In genomic region chr15:39530446-39531342, GRCh38 we compare ENCODE assay signal across 17 cellular contexts. TPM values are rescaled to one million over a fixed set of nuclear protein-coding genes. Genes with fewer than 3 reads are reported as not detected.
DNase-seq lines count a peak whose midpoint lies in the region; ATAC-seq, FAIRE-seq and TF ChIP-seq lines count a peak whose summit lies in the region.
"Had no signal": no experiment of that assay in that cellular context is flagged by ENCODE, and none has a peak within 500 bp of the region (broad histone marks: within the 10 kb centered on the region; RNA-seq: fewer than 3 reads in every experiment).

No MANE protein-coding gene starts in this region.

- peaks cover 10% of the 10 kb centered on the region for H3K4me1 Mint-ChIP-seq in nephron progenitor cell
- H3K4me1 Mint-ChIP-seq: brain, CD14-positive monocyte had no signal

- DNase-seq in BJ (ENCODE audit: low read depth) (peak; percentile 59), GM23248 (peak; percentile 24), amniotic epithelial cell (ENCODE audit: low read depth) (peak; percentile 25), GM12892 (ENCODE audit: insufficient read length) (no peak), nephron progenitor cell (no peak)
- no peak for DNase-seq in activated effector memory CD4-positive, alpha-beta T cell treated with anti-CD3 and anti-CD28 coated beads, Interleukin-2, amount 50 U/mL, for 16 hours
- DNase-seq: activated CD8-positive, alpha-beta T cell treated with anti-CD3 and anti-CD28 coated beads, Interleukin-2, amount 10 ng/mL, durations not matched to agents 7 days and 5 days; effector memory CD4-positive, alpha-beta T cell; MV-4-11; NCI-H526; SHP77; stimulated activated naive CD4-positive, alpha-beta T cell treated with Interleukin-2 at 50 U/mL for 16 hours had no signal

- no peaks in the 10 kb centered on the region for H3K79me2 ChIP-seq in GM23248 (ENCODE audit: insufficient read depth)

- POLR2A ChIA-PET in BJ (lab: Charles Lee), result interaction anchor here (0.6 to 1.2 kb wide), 4 partner anchors 19 to 58 kb away, joined by 3 to 7 read pairs (median 3); no protein-coding TSS in a partner anchor

- no peaks in the 10 kb centered on the region for H3K9me2 ChIP-seq in GM23248 (ENCODE audit: insufficient read depth)

- H3K4me3 ChIP-seq in BJ (ENCODE audit: low read depth, low read length), result no peak overlapping the region
- no peak overlapping the region for H3K4me3 ChIP-seq in GM23248
- H3K4me3 ChIP-seq in iPS-18a (ENCODE audit: low read length), result no peak overlapping the region

- in situ Hi-C loops in GM23248 (cut with MboI), result no loop called here

- no peak for FAIRE-seq in GM12892 (lab: Jason Lieb, UNC)

- no peak overlapping the region for H3K27ac Mint-ChIP-seq in nephron progenitor cell
- H3K27ac Mint-ChIP-seq: activated CD8-positive, alpha-beta T cell treated with anti-CD3 and anti-CD28 coated beads, Interleukin-2, amount 10 ng/mL, durations not matched to agents 7 days and 5 days; CD14-positive monocyte had no signal

- no peaks in the 10 kb centered on the region for H4K20me1 ChIP-seq in GM23248 (ENCODE audit: insufficient read depth)

- H2AFZ ChIP-seq in GM23248, result no peak overlapping the region

- CTCF ChIA-PET in BJ (lab: Yijun Ruan, JAX), result interaction anchor here (1.3 kb wide), 1 partner anchor 49 kb away, joined by 4 read pairs; no protein-coding TSS in a partner anchor

- H3K4me1 ChIP-seq in GM23248 (ENCODE audit: insufficient read depth) (no peaks in the 10 kb centered on the region), iPS-18a (ENCODE audit: control insufficient read depth, low read depth, low read length) (peaks cover 13% of the 10 kb centered on the region)

- peaks cover 4% of the 10 kb centered on the region for H3K9me3 Mint-ChIP-seq in nephron progenitor cell

- no peak overlapping the region for H3K4me2 ChIP-seq in GM23248 (ENCODE audit: unreplicated experiment)

- no peaks in the 10 kb centered on the region for H3F3A ChIP-seq in GM23248 (ENCODE audit: insufficient read depth)

- H3K27me3 Mint-ChIP-seq in nephron progenitor cell (ENCODE audit: low read depth, poor library complexity), result peaks cover 15% of the 10 kb centered on the region

- H3K27me3 ChIP-seq in BJ (ENCODE audit: control insufficient read depth, insufficient read depth, low read length), result no peaks in the 10 kb centered on the region
- H3K27me3 ChIP-seq in GM23248 (replicated peaks; ENCODE audit: insufficient read depth), result no peaks in the 10 kb centered on the region
- no peaks in the 10 kb centered on the region for H3K27me3 ChIP-seq in iPS-18a (ENCODE audit: control insufficient read depth, insufficient read depth, low read length)

- H3K9me3 ChIP-seq in GM23248 (ENCODE audit: low read depth), result no peaks in the 10 kb centered on the region
- H3K9me3 ChIP-seq in iPS-18a (ENCODE audit: control insufficient read depth, low read depth, low read length), result no peaks in the 10 kb centered on the region

- H3K4me3 Mint-ChIP-seq in nephron progenitor cell, result no peak overlapping the region
- H3K4me3 Mint-ChIP-seq: activated CD8-positive, alpha-beta T cell treated with anti-CD3 and anti-CD28 coated beads, Interleukin-2, amount 10 ng/mL, durations not matched to agents 7 days and 5 days; brain; CD14-positive monocyte had no signal

- TF ChIP-seq POLR2A in GM12892 (IDR thresholded peaks at IDR 0.05; ENCODE audit: low read depth, low read length), result no peak

- no peaks in the 10 kb centered on the region for H3K36me3 Mint-ChIP-seq in nephron progenitor cell (ENCODE audit: low read depth)
- H3K36me3 Mint-ChIP-seq: brain, CD14-positive monocyte had no signal

- TF ChIP-seq CTCF in BJ (IDR thresholded peaks at IDR 0.05; ENCODE audit: insufficient read depth, low read depth, low read length) (no peak), nephron progenitor cell (IDR thresholded peaks at IDR 0.05) (no peak)

- H3K36me3 ChIP-seq in BJ (ENCODE audit: control insufficient read depth, insufficient read depth, low read length) (no peaks in the 10 kb centered on the region), GM23248 (ENCODE audit: low read depth) (no peaks in the 10 kb centered on the region), iPS-18a (ENCODE audit: control insufficient read depth, low read depth, low read length) (no peaks in the 10 kb centered on the region)

- H3K27ac ChIP-seq in GM23248 (no peak overlapping the region), iPS-18a (ENCODE audit: low read length) (peak overlapping the region; percentile 13)

- WGBS in GM23248 (ENCODE audit: low coverage in 1 of 2, low lambda C conversion rate in 2 of 2, missing lambda C conversion rate in 2 of 2), 2 experiments, result 61 to 63% methylated on average over 6 to 7 of the region's 7 CpGs

- H3K9ac ChIP-seq in GM23248 (no peak overlapping the region), iPS-18a (ENCODE audit: low read length) (peak overlapping the region; percentile 16)

- ATAC-seq in HG03565 (IDR thresholded peaks at IDR 0.05; ENCODE audit: unreplicated experiment), result no peak
- ATAC-seq: activated CD8-positive, alpha-beta T cell treated with anti-CD3 and anti-CD28 coated beads, Interleukin-2, amount 10 ng/mL, durations not matched to agents 7 days and 5 days; HCT116 had no signal

RNA-seq across cellular contexts. Expression of gene THBS1, which starts 50.2 kb away (rescaled TPM):
- 3,704 and 6,610 TPM in 2 replicates for polyA plus RNA-seq in BJ (2011; rRNA removed)
- polyA minus RNA-seq in BJ (2011; rRNA and poly(A)+ RNA removed), result 19,882 and 20,500 TPM in 2 replicates
- total RNA-seq in GM23248 (2014; rRNA removed; shearing (Covaris generic)), result 7,697 and 8,549 TPM in 2 replicates
- polyA plus RNA-seq in GM23248 (2016; fragmentation: Nextera tagmentation; extraction: Ambion mirVana), result 2,858 and 2,877 TPM in 2 replicates
- 0.23 TPM for polyA plus RNA-seq in GM12892 (2012; ENCODE audit: missing spikeins)

Comparison
In these comparisons a context has a peak if more than half of its experiments do, and no peak if none do; other contexts are left out.
1. DNase-seq: peak in BJ (single experiment), GM23248 (single experiment) and amniotic epithelial cell (single experiment); none in activated effector memory CD4-positive, alpha-beta T cell treated with anti-CD3 and anti-CD28 coated beads, Interleukin-2, amount 50 U/mL, for 16 hours (single experiment), GM12892 (single experiment) and nephron progenitor cell (single experiment).